In the genomic region with DNA sequence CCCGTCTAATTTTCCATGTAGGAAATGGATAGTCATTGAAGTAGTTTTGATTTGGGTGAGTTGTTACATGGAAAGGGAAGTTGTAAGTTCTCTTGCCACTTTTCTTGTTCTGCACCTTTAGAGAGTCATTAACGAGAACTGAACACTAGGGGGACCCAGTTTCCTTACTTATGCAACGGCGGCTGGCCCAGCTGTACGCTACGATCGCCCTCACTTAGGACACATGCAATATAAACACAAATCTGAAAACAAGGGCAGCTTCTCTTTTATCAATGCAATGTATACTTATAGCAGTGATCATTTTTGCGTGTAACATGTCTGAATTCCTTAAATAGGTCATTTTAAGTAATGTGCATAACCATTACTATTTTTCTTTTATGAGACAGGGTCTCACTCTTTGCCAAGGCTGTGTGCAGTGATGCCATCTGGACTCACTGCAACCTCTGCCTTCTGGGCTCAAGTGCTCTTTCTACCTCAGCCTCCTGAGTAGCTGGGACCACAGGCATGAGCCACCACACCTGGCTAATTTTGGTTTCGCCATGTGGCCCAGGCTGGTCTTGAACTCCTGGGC, we compare ENCODE assay signal across 8 cellular contexts. TPM values are rescaled to one million over a fixed set of nuclear protein-coding genes. Genes with fewer than 3 reads are reported as not detected.
DNase-seq lines count a peak whose midpoint lies in the region; ATAC-seq and TF ChIP-seq lines count a peak whose summit lies in the region.
"Not testable (repeated sequence)": the region's sequence is repeated elsewhere in the genome, so short reads cannot be mapped to it uniquely, and the experiment has no call there.

No MANE protein-coding gene starts in this region.

- not testable (repeated sequence) for H2BK120ac ChIP-seq in H9 (ENCODE audit: low read depth, low read length, poor library complexity, severe bottlenecking)

- peaks cover 6 to 13% of the 10 kb centered on the region in 2 experiments for H3K4me1 Mint-ChIP-seq in H9
- H3K4me1 Mint-ChIP-seq in activated naive CD8-positive, alpha-beta T cell treated with anti-CD3 and anti-CD28 coated beads, Interleukin-2, amount 10 ng/mL, durations not matched to agents 7 days and 5 days = peaks cover 37% of the 10 kb centered on the region

- H3K4ac ChIP-seq in H9 (ENCODE audit: low read depth, low read length) = not testable (repeated sequence)

- intact Hi-C loops in thyroid gland (cut with DNase I) = loop anchor here (5.0 kb wide), 2 partner anchors 174 to 199 kb away; no protein-coding TSS in a partner anchor

- not testable (repeated sequence) for H3K4me3 ChIP-seq in DND-41 (ENCODE audit: low read depth in 1 of 2, low read length in 2 of 2); fibroblast of pulmonary artery (replicated peaks; ENCODE audit: low read depth, low read length); thyroid gland (replicated peaks in 1 of 3)

- peaks cover 11% of the 10 kb centered on the region; the same call in 1 of the 2 replicates for H3K36me3 ChIP-seq in DND-41 (ENCODE audit: insufficient read depth, low read length)
- not testable (repeated sequence) for H3K36me3 ChIP-seq in thyroid gland

- not testable (repeated sequence) for H3K27ac Mint-ChIP-seq in H9
- H3K27ac Mint-ChIP-seq in activated naive CD8-positive, alpha-beta T cell treated with anti-CD3 and anti-CD28 coated beads, Interleukin-2, amount 10 ng/mL, durations not matched to agents 7 days and 5 days = peak overlapping the region; percentile 59

- H3K4me2 ChIP-seq in DND-41 (ENCODE audit: insufficient read depth, low read length) = peak overlapping the region; percentile 3; the same call in 1 of the 2 replicates
- H3K4me2 ChIP-seq in H9 (ENCODE audit: insufficient read depth, insufficient read length, low read length) = not testable (repeated sequence)

- peak; percentile 71 for TF ChIP-seq CTCF in DND-41 (IDR thresholded peaks at IDR 0.05; ENCODE audit: borderline replicate concordance, extremely low read depth, low read length, poor library complexity, severe bottlenecking)
- TF ChIP-seq CTCF in H9 (conservative IDR thresholded peaks at IDR 0.05) = peak; percentile 72
- peak; percentile 43 for TF ChIP-seq CTCF in fibroblast of pulmonary artery (IDR thresholded peaks at IDR 0.05; ENCODE audit: low read length, missing control alignments)
- peak in 5 of 6 experiments; percentile 12 to 77 (median 49) for TF ChIP-seq CTCF in thyroid gland (IDR thresholded peaks at IDR 0.05)

- not testable (repeated sequence) for H4K5ac ChIP-seq in H9 (ENCODE audit: insufficient read length, low read depth, low read length)

- H2BK15ac ChIP-seq in H9 (ENCODE audit: low read depth, low read length) = not testable (repeated sequence)

- H3K36me3 Mint-ChIP-seq in H9 (ENCODE audit: insufficient read depth in 1 of 3, low read depth in 3 of 3); activated naive CD8-positive, alpha-beta T cell treated with anti-CD3 and anti-CD28 coated beads, Interleukin-2, amount 10 ng/mL, durations not matched to agents 7 days and 5 days: not testable (repeated sequence)

- H2AK5ac ChIP-seq in H9 (ENCODE audit: insufficient read length, low read length) = not testable (repeated sequence)

- not testable (repeated sequence) for H3K56ac ChIP-seq in H9 (ENCODE audit: insufficient read length, low read depth, low read length)

- H3K4me3 Mint-ChIP-seq in H9 = not testable (repeated sequence)
- H3K4me3 Mint-ChIP-seq in activated naive CD8-positive, alpha-beta T cell treated with anti-CD3 and anti-CD28 coated beads, Interleukin-2, amount 10 ng/mL, durations not matched to agents 7 days and 5 days = peak overlapping the region; percentile 4

- TF ChIP-seq POLR2A in thyroid gland (IDR thresholded peaks at IDR 0.05) = not testable (repeated sequence)

- H2BK5ac ChIP-seq in H9 (ENCODE audit: insufficient read length, low read length) = not testable (repeated sequence)

- H3K14ac ChIP-seq in H9 (ENCODE audit: insufficient read depth, low read length) = not testable (repeated sequence)

- H3K27me3 ChIP-seq in DND-41 (ENCODE audit: insufficient read depth, low read length, poor library complexity); H9 (ENCODE audit: insufficient read depth, low read length); thyroid gland: not testable (repeated sequence)

- not testable (repeated sequence) for H2BK12ac ChIP-seq in H9 (ENCODE audit: insufficient read length, low read depth, low read length)

- peak overlapping the region; percentile 48 for H3K27ac ChIP-seq in DND-41 (ENCODE audit: low read length)
- not testable (repeated sequence) for H3K27ac ChIP-seq in H9 (ENCODE audit: insufficient read length, low read depth, low read length)
- H3K27ac ChIP-seq in thyroid gland = peak overlapping the region in 1 of 3 donors; percentile 21

- not testable (repeated sequence) for H3K27me3 Mint-ChIP-seq in H9 (ENCODE audit: low read depth); activated naive CD8-positive, alpha-beta T cell treated with anti-CD3 and anti-CD28 coated beads, Interleukin-2, amount 10 ng/mL, durations not matched to agents 7 days and 5 days

- not testable (repeated sequence) for H3K18ac ChIP-seq in H9 (ENCODE audit: insufficient read length, low read depth, low read length)

- ATAC-seq in DND-41 (ENCODE audit: insufficient read depth, low read depth) = peak; percentile 52
- peak; percentile 19 for ATAC-seq in activated naive CD8-positive, alpha-beta T cell treated with anti-CD3 and anti-CD28 coated beads, Interleukin-2, amount 10 ng/mL, durations not matched to agents 7 days and 5 days (ENCODE audit: low read depth)

- not testable (repeated sequence) for H3T11ph ChIP-seq in H9 (ENCODE audit: low read length)

- H4K8ac ChIP-seq in H9 (replicated peaks; ENCODE audit: insufficient read length, low read depth, low read length) = not testable (repeated sequence)

- H3K23me2 ChIP-seq in H9 (ENCODE audit: insufficient read length, low read depth, low read length, poor library complexity, severe bottlenecking) = not testable (repeated sequence)

- POLR2A ChIA-PET in activated naive CD8-positive, alpha-beta T cell treated with anti-CD3 and anti-CD28 coated beads, Interleukin-2, amount 10 ng/mL, durations not matched to agents 7 days and 5 days (lab: Charles Lee) = interaction anchor here (0.6 to 1.7 kb wide), 4 partner anchors 11 to 174 kb away, joined by 3 to 6 read pairs (median 4); no protein-coding TSS in a partner anchor

- H2AFZ ChIP-seq in DND-41 (ENCODE audit: low read depth, low read length); H9 (ENCODE audit: low read length): not testable (repeated sequence)

- H4K20me1 ChIP-seq in DND-41 (ENCODE audit: insufficient read depth, low read length); H9 (ENCODE audit: control insufficient read depth, insufficient read depth, insufficient read length): not testable (repeated sequence)

- not testable (repeated sequence) for H3K23ac ChIP-seq in H9 (ENCODE audit: insufficient read length, low read depth, low read length)

- no CpG with 5 or more reads among the region's 9 CpGs for WGBS in H9 (ENCODE audit: extremely low coverage, insufficient read length, low lambda C conversion rate)
- 10 to 11% methylated on average over 9 of the region's 9 CpGs for WGBS in thyroid gland, 2 donors

- not testable (repeated sequence) for H2BK20ac ChIP-seq in H9 (ENCODE audit: low read depth, low read length, poor library complexity, severe bottlenecking)

- H3K9me3 Mint-ChIP-seq in H9; activated naive CD8-positive, alpha-beta T cell treated with anti-CD3 and anti-CD28 coated beads, Interleukin-2, amount 10 ng/mL, durations not matched to agents 7 days and 5 days: not testable (repeated sequence)

- H3K79me1 ChIP-seq in H9 (ENCODE audit: insufficient read depth, low read depth, low read length, poor library complexity, severe bottlenecking) = not testable (repeated sequence)

- H4K91ac ChIP-seq in H9 (ENCODE audit: insufficient read length, low read depth, low read length) = not testable (repeated sequence)

- H3K79me2 ChIP-seq in DND-41 (ENCODE audit: insufficient read depth, low read length); H9 (ENCODE audit: insufficient read depth, low read length): not testable (repeated sequence)

- H3K9ac ChIP-seq in DND-41 (ENCODE audit: low read depth, low read length); H9 (ENCODE audit: extremely low read depth, insufficient read length, low read length): not testable (repeated sequence)

- peaks cover 46% of the 10 kb centered on the region for H3K4me1 ChIP-seq in DND-41 (ENCODE audit: insufficient read depth, low read length)
- H3K4me1 ChIP-seq in H9 (ENCODE audit: insufficient read depth, low read length) = not testable (repeated sequence)
- H3K4me1 ChIP-seq in thyroid gland = peaks cover 9 to 14% of the 10 kb centered on the region in 2 donors

- DNase-seq in DND-41 = peak; percentile 52
- not testable (repeated sequence) for DNase-seq in H9; activated naive CD8-positive, alpha-beta T cell treated with anti-CD3 and anti-CD28 coated beads, Interleukin-2, amount 10 ng/mL, durations not matched to agents 7 days and 5 days
- DNase-seq in M059J (ENCODE audit: low read depth) = peak; percentile 49
- DNase-seq in OCI-M1 (lab: John Stamatoyannopoulos, UW) = peak; percentile 82
- DNase-seq in fibroblast of pulmonary artery (ENCODE audit: low read depth) = peak; percentile 55
- DNase-seq in mucosa of gallbladder (ENCODE audit: low spot score) = peak; percentile 44
- DNase-seq in thyroid gland = peak; percentile 11 to 15

- not testable (repeated sequence) for H3K9me3 ChIP-seq in DND-41 (ENCODE audit: insufficient read depth, low read length, severe bottlenecking); H9 (ENCODE audit: control insufficient read depth, low read depth, low read length); thyroid gland

RNA-seq across cellular contexts. Expression of gene AMZ2, which starts 15.4 kb away (rescaled TPM):
- 82.6 and 97.7 TPM in 2 replicates for total RNA-seq in H9 (2021)
- total RNA-seq in M059J (2014; rRNA removed; shearing (Covaris generic)) = 96.3 and 118 TPM in 2 replicates
- total RNA-seq in activated naive CD8-positive, alpha-beta T cell treated with anti-CD3 and anti-CD28 coated beads, Interleukin-2, amount 10 ng/mL, durations not matched to agents 7 days and 5 days = 10 to 100 TPM; 84.2 to 84.5 TPM
- total RNA-seq in mucosa of gallbladder = 64.7 TPM
- total RNA-seq in thyroid gland = 10 to 100 TPM; 25.0 to 72.1 (median 63.1) TPM

RNA-seq across cellular contexts. Expression of gene SLC16A6, which starts 27.7 kb away (rescaled TPM):
- total RNA-seq in H9 (2021) (0.24 and 0.33 TPM in 2 replicates), mucosa of gallbladder (0.49 TPM), thyroid gland (1 to 10 TPM in 1 of 4 donors, under 1 TPM in 3; 0.13 to 1.8 (median 0.46) TPM)
- 0.20 and 2.6 TPM in 2 replicates for total RNA-seq in M059J (2014; rRNA removed; shearing (Covaris generic))
- total RNA-seq in activated naive CD8-positive, alpha-beta T cell treated with anti-CD3 and anti-CD28 coated beads, Interleukin-2, amount 10 ng/mL, durations not matched to agents 7 days and 5 days = 1 to 10 TPM; 5.8 to 6.5 TPM

RNA-seq across cellular contexts. Expression of gene ARSG, which starts 28.1 kb away (rescaled TPM):
- 3.5 and 3.6 TPM in 2 replicates for total RNA-seq in H9 (2021)
- total RNA-seq in M059J (2014; rRNA removed; shearing (Covaris generic)) = 0.86 and 3.5 TPM in 2 replicates
- 10 to 100 TPM; 10.4 to 10.9 TPM for total RNA-seq in activated naive CD8-positive, alpha-beta T cell treated with anti-CD3 and anti-CD28 coated beads, Interleukin-2, amount 10 ng/mL, durations not matched to agents 7 days and 5 days
- 2.0 TPM for total RNA-seq in mucosa of gallbladder
- 10 to 100 TPM in 3 of 4 donors, 1 to 10 TPM in 1; 9.1 to 28.3 (median 18.1) TPM for total RNA-seq in thyroid gland
